8 cellular contexts compared by ENCODE assay signal in genomic region chr17:49365126-49365525, GRCh38. TPM values are rescaled to one million over a fixed set of nuclear protein-coding genes. Genes with fewer than 3 reads are reported as not detected.
A peak's percentile ranks its signal among the peaks of the same experiment; 100 is the strongest.
DNase-seq lines count a peak whose midpoint lies in the region; ATAC-seq and TF ChIP-seq lines count a peak whose summit lies in the region.
"Not testable (repeated sequence)": the region's sequence is repeated elsewhere in the genome, so short reads cannot be mapped to it uniquely, and the experiment has no call there.

No MANE protein-coding gene starts in this region.

- H3K4me1 ChIP-seq in BLaER1 (peaks cover 30% of the 10 kb centered on the region), MM.1S (ENCODE audit: low read length) (peaks cover 18% of the 10 kb centered on the region)

- 0 out of 2 replicates have a peak overlapping the region, but pooled peaks have one; percentile 11 for H3K4me2 ChIP-seq in BLaER1
- H3K4me2 ChIP-seq in MM.1S (ENCODE audit: low read depth, low read length) = peak overlapping the region; percentile 35; the same call in 1 of the 2 replicates

- not testable (repeated sequence) for H3K9me3 ChIP-seq in BLaER1; MM.1S (replicated peaks; ENCODE audit: insufficient read depth, low read length)

- H3K9me2 ChIP-seq in MM.1S (replicated peaks; ENCODE audit: insufficient read depth, low read length) = not testable (repeated sequence)

- H3K36me3 Mint-ChIP-seq in neural crest cell (ENCODE audit: low read depth); stimulated activated memory B cell treated with anti-CD40 and anti-IgM and Interleukin-4, amounts not matched to agents 10 μg/mL and 1 μg/mL and 100 μg/mL, for 72 hours; type B pancreatic cell: not testable (repeated sequence)

- H3K27ac ChIP-seq in BLaER1 = not testable (repeated sequence)
- H3K27ac ChIP-seq in MM.1S (ENCODE audit: low read length) (peak overlapping the region; percentile 38; the same call in 1 of the 2 replicates), caudate nucleus (ENCODE audit: low read depth, low read length) (peak overlapping the region; percentile 52), layer of hippocampus (ENCODE audit: low read depth, low read length) (peak overlapping the region; percentile 65)

- not testable (repeated sequence) for TF ChIP-seq CTCF in MM.1S (IDR thresholded peaks at IDR 0.05; ENCODE audit: low read length); neural crest cell (conservative IDR thresholded peaks at IDR 0.05); type B pancreatic cell (conservative IDR thresholded peaks at IDR 0.05)

- DNase-seq in MM.1S; caudate nucleus (lab: John Stamatoyannopoulos, UW); neural crest cell (ENCODE audit: low read depth, low spot score); type B pancreatic cell (ENCODE audit: extremely low spot score, unreplicated experiment): not testable (repeated sequence)
- peak; percentile 12 for DNase-seq in activated effector memory CD4-positive, alpha-beta T cell treated with anti-CD3 and anti-CD28 coated beads, Interleukin-2, amount 50 U/mL, for 16 hours

- peak overlapping the region; percentile 10; the same call in 1 of the 2 replicates for H2AFZ ChIP-seq in MM.1S (ENCODE audit: low read length)

- not testable (repeated sequence) for H3K9me3 Mint-ChIP-seq in neural crest cell; stimulated activated memory B cell treated with anti-CD40 and anti-IgM and Interleukin-4, amounts not matched to agents 10 μg/mL and 1 μg/mL and 100 μg/mL, for 72 hours; type B pancreatic cell

- H3K4me3 ChIP-seq in BLaER1; MM.1S (ENCODE audit: low read length): not testable (repeated sequence)

- peak overlapping the region; percentile 85 for H3K4me3 Mint-ChIP-seq in neural crest cell
- not testable (repeated sequence) for H3K4me3 Mint-ChIP-seq in stimulated activated memory B cell treated with anti-CD40 and anti-IgM and Interleukin-4, amounts not matched to agents 10 μg/mL and 1 μg/mL and 100 μg/mL, for 72 hours; type B pancreatic cell

- not testable (repeated sequence) for H3K9ac ChIP-seq in BLaER1
- H3K9ac ChIP-seq in MM.1S (ENCODE audit: low read length) = 0 out of 2 replicates have a peak overlapping the region, but pooled peaks have one; percentile 0

- peak overlapping the region; percentile 40 for H3K27ac Mint-ChIP-seq in neural crest cell (ENCODE audit: unreplicated experiment)
- peak overlapping the region; percentile 25 for H3K27ac Mint-ChIP-seq in stimulated activated memory B cell treated with anti-CD40 and anti-IgM and Interleukin-4, amounts not matched to agents 10 μg/mL and 1 μg/mL and 100 μg/mL, for 72 hours
- H3K27ac Mint-ChIP-seq in type B pancreatic cell = peak overlapping the region; percentile 37

- peaks cover 18% of the 10 kb centered on the region for H3K4me1 Mint-ChIP-seq in neural crest cell
- H3K4me1 Mint-ChIP-seq in stimulated activated memory B cell treated with anti-CD40 and anti-IgM and Interleukin-4, amounts not matched to agents 10 μg/mL and 1 μg/mL and 100 μg/mL, for 72 hours = peaks cover 23% of the 10 kb centered on the region
- H3K4me1 Mint-ChIP-seq in type B pancreatic cell (ENCODE audit: unreplicated experiment) = peaks cover 17% of the 10 kb centered on the region

- H4K20me1 ChIP-seq in BLaER1 = peaks cover 10% of the 10 kb centered on the region
- not testable (repeated sequence) for H4K20me1 ChIP-seq in MM.1S (ENCODE audit: insufficient read depth, low read length)

- not testable (repeated sequence) for H3K36me3 ChIP-seq in BLaER1; MM.1S (replicated peaks; ENCODE audit: insufficient read depth, low read length)

- peaks cover 21% of the 10 kb centered on the region for H3F3A ChIP-seq in MM.1S (ENCODE audit: insufficient read depth, low read length)

- H3K79me2 ChIP-seq in MM.1S (ENCODE audit: low read length) = peaks cover 15% of the 10 kb centered on the region

- H3K27me3 ChIP-seq in BLaER1; MM.1S (replicated peaks; ENCODE audit: insufficient read depth, low read length); layer of hippocampus (ENCODE audit: control insufficient read depth, insufficient read depth, low read length): not testable (repeated sequence)

- not testable (repeated sequence) for H3K27me3 Mint-ChIP-seq in neural crest cell (ENCODE audit: low read depth); stimulated activated memory B cell treated with anti-CD40 and anti-IgM and Interleukin-4, amounts not matched to agents 10 μg/mL and 1 μg/mL and 100 μg/mL, for 72 hours; type B pancreatic cell

- ATAC-seq in stimulated activated memory B cell treated with anti-CD40 and anti-IgM and Interleukin-4, amounts not matched to agents 10 μg/mL and 1 μg/mL and 100 μg/mL, for 72 hours = not testable (repeated sequence)

RNA-seq across cellular contexts. Expression of gene ZNF652, which starts 3.1 kb away (rescaled TPM):
- total RNA-seq in neural crest cell (42.1 and 44.1 TPM in 2 replicates), type B pancreatic cell (ENCODE audit: low replicate concordance) (39.6 and 42.3 TPM in 2 replicates)

RNA-seq across cellular contexts. Expression of gene PHB1, which starts 49.6 kb away (rescaled TPM):
- 248 and 256 TPM in 2 replicates for total RNA-seq in neural crest cell
- 231 and 270 TPM in 2 replicates for total RNA-seq in type B pancreatic cell (ENCODE audit: low replicate concordance)
